25 cellular contexts compared by ENCODE assay signal in genomic region chr2:172395503-172395902, GRCh38. TPM values are rescaled to one million over a fixed set of nuclear protein-coding genes. Genes with fewer than 3 reads are reported as not detected.
A peak's percentile ranks its signal among the peaks of the same experiment; 100 is the strongest.
DNase-seq lines count a peak whose midpoint lies in the region; ATAC-seq and TF ChIP-seq lines count a peak whose summit lies in the region.
"Had no signal": no experiment of that assay in that cellular context is flagged by ENCODE, and none has a peak within 500 bp of the region (broad histone marks: within the 10 kb centered on the region; RNA-seq: fewer than 3 reads in every experiment).

No MANE protein-coding gene starts in this region.

- WGBS in heart right ventricle, 2 donors, result 37 to 43% methylated on average over 3 of the region's 3 CpGs
- 48 to 69% methylated on average over 3 of the region's 3 CpGs for WGBS in testis, 2 donors

- TF ChIP-seq POLR2A in testis (IDR thresholded peaks at IDR 0.05), result no peak

- peak overlapping the region in 4 of 10 donors; percentile 10 to 65 (median 34) for H3K27ac ChIP-seq in heart right ventricle
- no peak overlapping the region for H3K27ac ChIP-seq in right atrium auricular region
- H3K27ac ChIP-seq in testis, result no peak overlapping the region
- H3K27ac ChIP-seq: esophagus squamous epithelium, PC-9, SJSA1, vagina had no signal

- peaks cover 5 to 78% (median 44%) of the 10 kb centered on the region in 9 donors for H3K4me1 ChIP-seq in heart right ventricle
- H3K4me1 ChIP-seq in right atrium auricular region, result peaks cover 0 to 35% of the 10 kb centered on the region in 2 donors
- peaks cover 26% of the 10 kb centered on the region for H3K4me1 ChIP-seq in testis

- H3K4me3 ChIP-seq in heart right ventricle (no peak overlapping the region), right atrium auricular region (no peak overlapping the region), testis (no peak overlapping the region)
- H3K4me3 ChIP-seq: esophagus squamous epithelium, PC-9, SJSA1, vagina had no signal

- H3K36me3 Mint-ChIP-seq in stimulated activated memory B cell treated with anti-CD40 and anti-IgM and Interleukin-4, amounts not matched to agents 10 μg/mL and 1 μg/mL and 100 μg/mL, for 72 hours, result no peaks in the 10 kb centered on the region
- H3K36me3 Mint-ChIP-seq: activated naive CD8-positive, alpha-beta T cell treated with anti-CD3 and anti-CD28 coated beads for 36 hours; memory B cell had no signal

- intact Hi-C loops in heart right ventricle (cut with DNase I) (no loop called here), testis (cut with DNase I; ENCODE audit: low total_unique reads) (no loop called here)

- H3K9me3 ChIP-seq in heart right ventricle (no peaks in the 10 kb centered on the region), right atrium auricular region (no peaks in the 10 kb centered on the region), testis (no peaks in the 10 kb centered on the region)
- H3K9me3 ChIP-seq: esophagus squamous epithelium, SJSA1, vagina had no signal

- peak in 5 of 8 donors; percentile 43 to 76 (median 56) for ATAC-seq in heart right ventricle
- peak; percentile 48 for ATAC-seq in stimulated activated memory B cell treated with anti-CD40 and anti-IgM and Interleukin-4, amounts not matched to agents 10 μg/mL and 1 μg/mL and 100 μg/mL, for 72 hours
- ATAC-seq: effector memory CD8-positive, alpha-beta T cell had no signal

- DNase-seq in heart right ventricle (peak in 1 of 2 donors; percentile 50), right atrium auricular region (ENCODE audit: low spot score) (no peak), MV-4-11 (lab: John Stamatoyannopoulos, UW) (peak; percentile 80), amniotic epithelial cell (ENCODE audit: low read depth) (peak; percentile 29), DMS153 treated with DMSO at 0.1 percent for 48 hours (lab: John Stamatoyannopoulos, UW; ENCODE audit: unreplicated experiment) (no peak), DMS 273 (lab: John Stamatoyannopoulos, UW; ENCODE audit: unreplicated experiment) (no peak), testis (no peak)
- DNase-seq: ACHN; activated B cell treated with CpG ODN at 0.5 μM for 24 hours; activated CD4-positive, alpha-beta T cell treated with anti-CD3 and anti-CD28 coated beads, Interleukin-2, amount 50 U/mL, for 4 hours; activated CD8-positive, alpha-beta memory T cell treated with anti-CD3 and anti-CD28 coated beads, Interleukin-2, amount 50 U/mL, for 48 hours; activated naive CD8-positive, alpha-beta T cell treated with anti-CD3 and anti-CD28 coated beads for 36 hours; C1 segment of cervical spinal cord; effector memory CD8-positive, alpha-beta T cell; esophagus squamous epithelium; HFFc6; NCI-H748 treated with DMSO at 0.1 percent for 48 hours; PC-9; substantia nigra; T-helper 2 cell had no signal

- no peak overlapping the region for H3K27ac Mint-ChIP-seq in stimulated activated memory B cell treated with anti-CD40 and anti-IgM and Interleukin-4, amounts not matched to agents 10 μg/mL and 1 μg/mL and 100 μg/mL, for 72 hours
- H3K27ac Mint-ChIP-seq: activated B cell treated with CpG ODN at 0.5 μM for 24 hours; activated naive CD8-positive, alpha-beta T cell treated with anti-CD3 and anti-CD28 coated beads for 36 hours; activated T-helper 2 cell treated with anti-CD3 and anti-CD28 coated beads, Interferon-gamma antibody, Interleukin-2, Interleukin-4, amounts not matched to agents 10 μg/mL and 5 μg/mL and 100 μg/mL, durations not matched to agents 14 hours and 24 hours and 36 hours; effector memory CD8-positive, alpha-beta T cell; HFFc6; memory B cell had no signal

- H3K4me3 Mint-ChIP-seq in stimulated activated memory B cell treated with anti-CD40 and anti-IgM and Interleukin-4, amounts not matched to agents 10 μg/mL and 1 μg/mL and 100 μg/mL, for 72 hours, result no peak overlapping the region
- H3K4me3 Mint-ChIP-seq: activated B cell treated with CpG ODN at 0.5 μM for 24 hours; activated naive CD8-positive, alpha-beta T cell treated with anti-CD3 and anti-CD28 coated beads for 36 hours; effector memory CD8-positive, alpha-beta T cell; HFFc6; memory B cell had no signal

- no peaks in the 10 kb centered on the region for H3K9me3 Mint-ChIP-seq in stimulated activated memory B cell treated with anti-CD40 and anti-IgM and Interleukin-4, amounts not matched to agents 10 μg/mL and 1 μg/mL and 100 μg/mL, for 72 hours
- H3K9me3 Mint-ChIP-seq: activated B cell treated with CpG ODN at 0.5 μM for 24 hours; activated naive CD8-positive, alpha-beta T cell treated with anti-CD3 and anti-CD28 coated beads for 36 hours; activated T-helper 2 cell treated with anti-CD3 and anti-CD28 coated beads, Interferon-gamma antibody, Interleukin-2, Interleukin-4, amounts not matched to agents 10 μg/mL and 5 μg/mL and 100 μg/mL, durations not matched to agents 14 hours and 24 hours and 36 hours; effector memory CD8-positive, alpha-beta T cell; HFFc6; memory B cell had no signal

- TF ChIP-seq CTCF in heart right ventricle (IDR thresholded peaks at IDR 0.05) (no peak), right atrium auricular region (IDR thresholded peaks at IDR 0.05) (no peak), testis (IDR thresholded peaks at IDR 0.05) (no peak)

- no peaks in the 10 kb centered on the region for H3K4me1 Mint-ChIP-seq in stimulated activated memory B cell treated with anti-CD40 and anti-IgM and Interleukin-4, amounts not matched to agents 10 μg/mL and 1 μg/mL and 100 μg/mL, for 72 hours
- H3K4me1 Mint-ChIP-seq: activated B cell treated with CpG ODN at 0.5 μM for 24 hours; activated naive CD8-positive, alpha-beta T cell treated with anti-CD3 and anti-CD28 coated beads for 36 hours had no signal

- H3K36me3 ChIP-seq in heart right ventricle (no peaks in the 10 kb centered on the region), right atrium auricular region (no peaks in the 10 kb centered on the region), testis (ENCODE audit: low read depth, missing control alignments) (no peaks in the 10 kb centered on the region)
- H3K36me3 ChIP-seq: esophagus squamous epithelium, SJSA1, vagina had no signal

- H3K27me3 ChIP-seq in heart right ventricle, result no peaks in the 10 kb centered on the region
- no peaks in the 10 kb centered on the region for H3K27me3 ChIP-seq in right atrium auricular region
- H3K27me3 ChIP-seq in testis, result no peaks in the 10 kb centered on the region
- H3K27me3 ChIP-seq: esophagus squamous epithelium, SJSA1, vagina had no signal

- H3K27me3 Mint-ChIP-seq in stimulated activated memory B cell treated with anti-CD40 and anti-IgM and Interleukin-4, amounts not matched to agents 10 μg/mL and 1 μg/mL and 100 μg/mL, for 72 hours, result no peaks in the 10 kb centered on the region
- H3K27me3 Mint-ChIP-seq: activated naive CD8-positive, alpha-beta T cell treated with anti-CD3 and anti-CD28 coated beads for 36 hours; effector memory CD8-positive, alpha-beta T cell had no signal

RNA-seq across cellular contexts. Expression of gene ITGA6, which starts 31.9 kb away (rescaled TPM):
- 10 to 100 TPM; 36.0 to 68.3 (median 46.8) TPM for total RNA-seq in heart right ventricle
- polyA plus RNA-seq in heart right ventricle, result 10 to 100 TPM; 22.1 to 23.9 TPM
- total RNA-seq in right atrium auricular region, result 10 to 100 TPM; 31.2 to 54.3 TPM
- 100 to 1,000 TPM; 166 to 232 TPM for total RNA-seq in testis
- polyA plus RNA-seq in testis (ENCODE audit: insufficient read depth, low read depth, low replicate concordance), result 57.5 TPM

Comparison
In these comparisons a context has a peak if more than half of its experiments do, and no peak if none do; other contexts are left out.
1. DNase-seq: peak in MV-4-11 (single experiment) and amniotic epithelial cell (single experiment); none in right atrium auricular region (single experiment), DMS153 treated with DMSO at 0.1 percent for 48 hours (single experiment), DMS 273 (single experiment) and testis (single experiment).